Comparison of ENCODE assay signal across 8 cellular contexts in the genomic region with DNA sequence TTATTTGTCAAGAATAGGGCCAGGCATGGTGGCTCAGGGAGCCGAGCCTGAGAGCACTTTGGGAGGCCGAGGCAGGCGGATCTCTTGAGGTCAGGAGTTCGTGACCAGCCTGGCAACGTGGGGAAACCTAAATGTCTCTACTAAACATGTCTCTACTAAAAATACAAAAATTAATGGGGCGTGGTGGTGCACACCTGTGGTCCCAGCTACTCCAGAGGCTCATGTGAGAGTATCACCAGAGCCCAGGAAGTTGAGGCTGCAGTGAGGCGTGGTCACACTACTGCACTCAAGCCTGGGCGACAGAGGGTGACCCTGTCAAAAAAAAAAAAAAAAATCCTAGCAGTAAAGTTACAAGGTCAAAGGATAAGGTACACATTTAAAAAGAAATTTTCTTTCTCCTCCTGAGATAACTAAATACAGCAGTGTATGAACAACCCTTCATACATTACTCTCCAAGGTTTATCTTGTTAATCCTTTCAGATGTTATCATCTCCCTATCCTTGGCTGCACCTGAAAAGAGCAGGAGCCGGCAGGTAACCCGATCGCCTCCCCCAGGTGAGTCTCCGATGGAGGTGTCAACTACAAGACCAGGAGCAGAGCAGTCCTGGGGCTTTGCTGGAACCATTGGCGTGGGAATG.
DNase-seq lines count a peak whose midpoint lies in the region; ATAC-seq and TF ChIP-seq lines count a peak whose summit lies in the region.

No MANE protein-coding gene starts in this region.

- H3K27ac ChIP-seq in SK-N-MC (no peak overlapping the region), right cardiac atrium (ENCODE audit: low read length) (peak overlapping the region; percentile 91), smooth muscle cell (ENCODE audit: low read depth) (peak overlapping the region; percentile 90)

- intact Hi-C loops in right cardiac atrium (cut with DNase I), result no loop called here

- H3K4me2 ChIP-seq in smooth muscle cell, result peak overlapping the region; percentile 87

- in situ Hi-C loops in GM13977 (cut with MboI; ENCODE audit: low pct_unique_long_range_greater_than_20kb, low sequenced_read_pairs, unreplicated experiment), result no loop called here

- no peaks in the 10 kb centered on the region for H3F3A ChIP-seq in smooth muscle cell (ENCODE audit: low read depth)

- H3K36me3 ChIP-seq in SK-N-MC (ENCODE audit: insufficient read depth, low read length) (no peaks in the 10 kb centered on the region), smooth muscle cell (ENCODE audit: low read depth) (no peaks in the 10 kb centered on the region)

- H3K9ac ChIP-seq in SK-N-MC (ENCODE audit: insufficient read length) (peak overlapping the region; percentile 86), smooth muscle cell (ENCODE audit: low read depth) (peak overlapping the region; percentile 89)

- no peak for TF ChIP-seq CTCF in smooth muscle cell (IDR thresholded peaks at IDR 0.05; ENCODE audit: borderline replicate concordance, insufficient read depth, poor library complexity, severe bottlenecking)
- TF ChIP-seq CTCF in GM13977 (IDR thresholded peaks at IDR 0.05; ENCODE audit: extremely low read depth, insufficient read depth, missing control alignments), result no peak

- H3K27me3 ChIP-seq in right cardiac atrium (ENCODE audit: control insufficient read depth, insufficient read depth) (no peaks in the 10 kb centered on the region), smooth muscle cell (ENCODE audit: low read depth) (no peaks in the 10 kb centered on the region)

- H3K4me1 ChIP-seq in right cardiac atrium (ENCODE audit: control insufficient read depth, insufficient read depth, low read length), result no peaks in the 10 kb centered on the region
- peaks cover 15% of the 10 kb centered on the region for H3K4me1 ChIP-seq in smooth muscle cell (ENCODE audit: low read depth)

- ATAC-seq in right cardiac atrium, result no peak

- WGBS in right cardiac atrium, result 47% methylated on average over 13 of the region's 13 CpGs
- WGBS in smooth muscle cell (ENCODE audit: low lambda C conversion rate), result 46% methylated on average over 13 of the region's 13 CpGs

- peak overlapping the region; percentile 92 for H2AFZ ChIP-seq in smooth muscle cell (ENCODE audit: low read depth)

- no peaks in the 10 kb centered on the region for H3K9me3 ChIP-seq in SK-N-MC (ENCODE audit: low read depth, low read length)
- H3K9me3 ChIP-seq in right cardiac atrium (ENCODE audit: control insufficient read depth, low read length), result no peaks in the 10 kb centered on the region
- H3K9me3 ChIP-seq in smooth muscle cell (replicated peaks; ENCODE audit: low read depth), result no peaks in the 10 kb centered on the region

- peaks cover 34% of the 10 kb centered on the region for H3K79me2 ChIP-seq in smooth muscle cell (ENCODE audit: low read depth)

- DNase-seq in DMS53 (lab: John Stamatoyannopoulos, UW), result peak; percentile 40
- no peak for DNase-seq in DMS53 treated with DMSO at 0.1 percent for 48 hours (lab: John Stamatoyannopoulos, UW; ENCODE audit: unreplicated experiment)
- no peak for DNase-seq in SK-N-MC (ENCODE audit: low read depth, low spot score)
- DNase-seq in right cardiac atrium, result no peak
- no peak for DNase-seq in smooth muscle cell (lab: John Stamatoyannopoulos, UW; ENCODE audit: unreplicated experiment)
- no peak for DNase-seq in hippocampal formation (lab: John Stamatoyannopoulos, UW)
- DNase-seq in GM13977 (ENCODE audit: low spot score), result no peak
- DNase-seq in stimulated activated CD4-positive, alpha-beta T cell treated with anti-CD3 and anti-CD28 coated beads, Interleukin-2, amount 100 ng/mL, for 48 hours, result no peak

- peaks cover 28% of the 10 kb centered on the region for H4K20me1 ChIP-seq in smooth muscle cell (ENCODE audit: low read depth)

- H3K4me3 ChIP-seq in SK-N-MC, result peak overlapping the region; percentile 84
- peak overlapping the region; percentile 92 for H3K4me3 ChIP-seq in right cardiac atrium (ENCODE audit: low read length)
- peak overlapping the region; percentile 89 for H3K4me3 ChIP-seq in smooth muscle cell
